In the genomic region with DNA sequence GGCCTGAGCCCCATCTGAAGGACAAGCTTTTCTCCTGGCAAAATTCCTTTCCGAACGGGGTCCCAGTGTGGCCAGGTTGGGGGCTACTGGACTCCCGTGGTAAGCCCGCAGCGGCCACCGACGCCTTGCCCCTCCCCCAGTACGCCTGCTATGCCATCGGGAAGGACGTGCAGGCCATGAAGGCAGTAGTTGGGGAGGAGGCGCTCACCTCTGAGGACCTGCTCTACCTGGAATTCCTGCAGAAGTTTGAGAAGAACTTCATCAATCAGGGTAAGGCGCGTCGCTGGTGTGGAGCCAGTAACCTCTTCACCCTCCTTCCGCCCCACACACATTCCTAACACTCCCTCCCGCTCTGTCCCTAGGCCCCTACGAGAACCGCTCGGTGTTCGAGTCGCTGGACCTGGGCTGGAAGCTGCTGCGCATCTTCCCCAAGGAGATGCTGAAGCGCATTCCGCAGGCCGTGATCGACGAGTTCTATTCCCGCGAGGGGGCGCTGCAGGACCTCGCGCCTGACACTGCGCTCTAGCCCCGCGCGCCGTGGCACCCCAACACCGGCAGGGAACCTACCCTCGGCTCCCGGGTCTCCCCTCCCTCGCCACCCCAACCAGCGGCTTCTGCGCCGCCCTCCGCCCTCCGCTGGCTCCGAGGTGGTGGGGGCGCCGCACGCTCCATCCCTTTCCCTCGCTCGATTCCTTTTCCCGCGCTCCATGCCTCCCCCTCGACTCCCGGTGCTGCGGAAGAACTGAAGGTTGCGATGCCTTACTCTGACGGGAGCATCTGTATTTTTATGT, we compare ENCODE assay signal across 1 cellular context.
TF ChIP-seq lines count a peak whose summit lies in the region.

No MANE protein-coding gene starts in this region.

TF ChIP-seq in K562, 482 proteins besides CTCF, POLR2A, EP300 and RAD21 (continued from another document and continues in another):
- TF ChIP-seq, protein P1, sequence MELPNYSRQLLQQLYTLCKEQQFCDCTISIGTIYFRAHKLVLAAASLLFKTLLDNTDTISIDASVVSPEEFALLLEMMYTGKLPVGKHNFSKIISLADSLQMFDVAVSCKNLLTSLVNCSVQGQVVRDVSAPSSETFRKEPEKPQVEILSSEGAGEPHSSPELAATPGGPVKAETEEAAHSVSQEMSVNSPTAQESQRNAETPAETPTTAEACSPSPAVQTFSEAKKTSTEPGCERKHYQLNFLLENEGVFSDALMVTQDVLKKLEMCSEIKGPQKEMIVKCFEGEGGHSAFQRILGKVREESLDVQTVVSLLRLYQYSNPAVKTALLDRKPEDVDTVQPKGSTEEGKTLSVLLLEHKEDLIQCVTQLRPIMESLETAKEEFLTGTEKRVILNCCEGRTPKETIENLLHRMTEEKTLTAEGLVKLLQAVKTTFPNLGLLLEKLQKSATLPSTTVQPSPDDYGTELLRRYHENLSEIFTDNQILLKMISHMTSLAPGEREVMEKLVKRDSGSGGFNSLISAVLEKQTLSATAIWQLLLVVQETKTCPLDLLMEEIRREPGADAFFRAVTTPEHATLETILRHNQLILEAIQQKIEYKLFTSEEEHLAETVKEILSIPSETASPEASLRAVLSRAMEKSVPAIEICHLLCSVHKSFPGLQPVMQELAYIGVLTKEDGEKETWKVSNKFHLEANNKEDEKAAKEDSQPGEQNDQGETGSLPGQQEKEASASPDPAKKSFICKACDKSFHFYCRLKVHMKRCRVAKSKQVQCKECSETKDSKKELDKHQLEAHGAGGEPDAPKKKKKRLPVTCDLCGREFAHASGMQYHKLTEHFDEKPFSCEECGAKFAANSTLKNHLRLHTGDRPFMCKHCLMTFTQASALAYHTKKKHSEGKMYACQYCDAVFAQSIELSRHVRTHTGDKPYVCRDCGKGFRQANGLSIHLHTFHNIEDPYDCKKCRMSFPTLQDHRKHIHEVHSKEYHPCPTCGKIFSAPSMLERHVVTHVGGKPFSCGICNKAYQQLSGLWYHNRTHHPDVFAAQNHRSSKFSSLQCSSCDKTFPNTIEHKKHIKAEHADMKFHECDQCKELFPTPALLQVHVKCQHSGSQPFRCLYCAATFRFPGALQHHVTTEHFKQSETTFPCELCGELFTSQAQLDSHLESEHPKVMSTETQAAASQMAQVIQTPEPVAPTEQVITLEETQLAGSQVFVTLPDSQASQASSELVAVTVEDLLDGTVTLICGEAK (IDR thresholded peaks at IDR 0.05): 0 out of 2 replicates have a peak, but pooled peaks have one; percentile 10
- TF ChIP-seq, protein P1 (CRISPR knock-in tag; IDR thresholded peaks at IDR 0.05): no peak
- TF ChIP-seq CXXC5 (CRISPR knock-in tag; IDR thresholded peaks at IDR 0.05) (peak; percentile 65), PCBP1 (IDR thresholded peaks at IDR 0.05; ENCODE audit: low read depth, low read length, poor library complexity, severe bottlenecking) (peak; percentile 47), DIDO1 (tag; IDR thresholded peaks at IDR 0.05; ENCODE audit: low read depth) (no peak), CBX8 (IDR thresholded peaks at IDR 0.05; ENCODE audit: borderline replicate concordance, extremely low read depth, low read depth, low read length, poor library complexity, severe bottlenecking) (no peak), MTA3 (IDR thresholded peaks at IDR 0.05; ENCODE audit: borderline replicate concordance) (0 out of 2 replicates have a peak, but pooled peaks have one; percentile 48), ZNF57 (CRISPR knock-in tag; IDR thresholded peaks at IDR 0.05) (no peak), CTBP1 (IDR thresholded peaks at IDR 0.05; ENCODE audit: borderline replicate concordance) (peak; percentile 99), ZNF445 (CRISPR knock-in tag; IDR thresholded peaks at IDR 0.05; ENCODE audit: low read depth) (no peak), STAG1 (CRISPR knock-in tag; IDR thresholded peaks at IDR 0.05; ENCODE audit: borderline replicate concordance) (no peak; the same call in 1 of the 2 replicates), TEAD2 (tag; IDR thresholded peaks at IDR 0.05) (peak; percentile 46; the same call in 1 of the 2 replicates), NONO (IDR thresholded peaks at IDR 0.05; ENCODE audit: low read depth in 2 of 2, low read length in 1 of 2) (no peak), TCF7 (IDR thresholded peaks at IDR 0.05; ENCODE audit: borderline replicate concordance) (no peak), BCOR (IDR thresholded peaks at IDR 0.05) (peak; percentile 39; the same call in 1 of the 2 replicates), HDAC1 (IDR thresholded peaks at IDR 0.05) (peak in 1 of 2 experiments; percentile 52; a peak in 2 of 4 replicates), ZFP36 (IDR thresholded peaks at IDR 0.05; ENCODE audit: low read depth, low read length, partially characterized antibody) (peak; percentile 18), TGIF2 (CRISPR knock-in tag; IDR thresholded peaks at IDR 0.05) (no peak), SNIP1 (IDR thresholded peaks at IDR 0.05; ENCODE audit: low read depth) (no peak), PRPF4 (IDR thresholded peaks at IDR 0.05; ENCODE audit: insufficient read depth, low read depth, low read length, poor library complexity, severe bottlenecking) (no peak), SIN3B (IDR thresholded peaks at IDR 0.05; ENCODE audit: low read depth) (peak; percentile 34; the same call in 1 of the 2 replicates), ZC3H4 (CRISPR knock-in tag; IDR thresholded peaks at IDR 0.05; ENCODE audit: borderline replicate concordance) (no peak), PHF8 (IDR thresholded peaks at IDR 0.05; ENCODE audit: borderline replicate concordance, low read length) (no peak), HDAC8 (tag; IDR thresholded peaks at IDR 0.05) (no peak), NFE2L1 (tag; IDR thresholded peaks at IDR 0.05; ENCODE audit: borderline replicate concordance, low read depth) (no peak), ELF1 (tag; IDR thresholded peaks at IDR 0.05) (no peak), ERF (CRISPR knock-in tag; IDR thresholded peaks at IDR 0.05) (0 out of 2 replicates have a peak, but pooled peaks have one; percentile 43), ARID2 (IDR thresholded peaks at IDR 0.05) (peak; percentile 49; the same call in 1 of the 2 replicates), ZC3H11A (IDR thresholded peaks at IDR 0.05; ENCODE audit: low read depth, low read length) (no peak), ZBED1 (IDR thresholded peaks at IDR 0.05) (no peak), MAZ (CRISPR knock-in tag; conservative IDR thresholded peaks at IDR 0.05 in 1 of 2, IDR thresholded peaks at IDR 0.05 in 1 of 2) (peak; percentile 41 to 62), CREBBP (IDR thresholded peaks at IDR 0.05; ENCODE audit: low read depth, low read length) (no peak), TEAD4 (IDR thresholded peaks at IDR 0.05; ENCODE audit: low read length) (peak; percentile 43), TEAD4 (CRISPR knock-in tag; IDR thresholded peaks at IDR 0.05; ENCODE audit: borderline replicate concordance) (no peak), FOXJ3 (CRISPR knock-in tag; IDR thresholded peaks at IDR 0.05) (no peak), ZNF282 (CRISPR knock-in tag; IDR thresholded peaks at IDR 0.05) (no peak)
- TF ChIP-seq, protein P2, sequence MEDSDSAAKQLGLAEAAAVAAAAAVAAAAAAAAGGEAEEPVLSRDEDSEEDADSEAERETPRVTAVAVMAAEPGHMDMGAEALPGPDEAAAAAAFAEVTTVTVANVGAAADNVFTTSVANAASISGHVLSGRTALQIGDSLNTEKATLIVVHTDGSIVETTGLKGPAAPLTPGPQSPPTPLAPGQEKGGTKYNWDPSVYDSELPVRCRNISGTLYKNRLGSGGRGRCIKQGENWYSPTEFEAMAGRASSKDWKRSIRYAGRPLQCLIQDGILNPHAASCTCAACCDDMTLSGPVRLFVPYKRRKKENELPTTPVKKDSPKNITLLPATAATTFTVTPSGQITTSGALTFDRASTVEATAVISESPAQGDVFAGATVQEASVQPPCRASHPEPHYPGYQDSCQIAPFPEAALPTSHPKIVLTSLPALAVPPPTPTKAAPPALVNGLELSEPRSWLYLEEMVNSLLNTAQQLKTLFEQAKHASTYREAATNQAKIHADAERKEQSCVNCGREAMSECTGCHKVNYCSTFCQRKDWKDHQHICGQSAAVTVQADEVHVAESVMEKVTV (CRISPR knock-in tag; IDR thresholded peaks at IDR 0.05): peak; percentile 46; the same call in 1 of the 2 replicates
- TF ChIP-seq, protein P3, sequence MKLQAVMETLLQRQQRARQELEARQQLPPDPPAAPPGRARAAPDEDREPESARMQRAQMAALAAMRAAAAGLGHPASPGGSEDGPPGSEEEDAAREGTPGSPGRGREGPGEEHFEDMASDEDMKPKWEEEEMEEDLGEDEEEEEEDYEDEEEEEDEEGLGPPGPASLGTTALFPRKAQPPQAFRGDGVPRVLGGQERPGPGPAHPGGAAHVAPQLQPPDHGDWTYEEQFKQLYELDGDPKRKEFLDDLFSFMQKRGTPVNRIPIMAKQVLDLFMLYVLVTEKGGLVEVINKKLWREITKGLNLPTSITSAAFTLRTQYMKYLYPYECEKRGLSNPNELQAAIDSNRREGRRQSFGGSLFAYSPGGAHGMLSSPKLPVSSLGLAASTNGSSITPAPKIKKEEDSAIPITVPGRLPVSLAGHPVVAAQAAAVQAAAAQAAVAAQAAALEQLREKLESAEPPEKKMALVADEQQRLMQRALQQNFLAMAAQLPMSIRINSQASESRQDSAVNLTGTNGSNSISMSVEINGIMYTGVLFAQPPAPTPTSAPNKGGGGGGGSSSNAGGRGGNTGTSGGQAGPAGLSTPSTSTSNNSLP (IDR thresholded peaks at IDR 0.05; ENCODE audit: borderline replicate concordance, low read depth, low read length): no peak
- TF ChIP-seq, protein P4, sequence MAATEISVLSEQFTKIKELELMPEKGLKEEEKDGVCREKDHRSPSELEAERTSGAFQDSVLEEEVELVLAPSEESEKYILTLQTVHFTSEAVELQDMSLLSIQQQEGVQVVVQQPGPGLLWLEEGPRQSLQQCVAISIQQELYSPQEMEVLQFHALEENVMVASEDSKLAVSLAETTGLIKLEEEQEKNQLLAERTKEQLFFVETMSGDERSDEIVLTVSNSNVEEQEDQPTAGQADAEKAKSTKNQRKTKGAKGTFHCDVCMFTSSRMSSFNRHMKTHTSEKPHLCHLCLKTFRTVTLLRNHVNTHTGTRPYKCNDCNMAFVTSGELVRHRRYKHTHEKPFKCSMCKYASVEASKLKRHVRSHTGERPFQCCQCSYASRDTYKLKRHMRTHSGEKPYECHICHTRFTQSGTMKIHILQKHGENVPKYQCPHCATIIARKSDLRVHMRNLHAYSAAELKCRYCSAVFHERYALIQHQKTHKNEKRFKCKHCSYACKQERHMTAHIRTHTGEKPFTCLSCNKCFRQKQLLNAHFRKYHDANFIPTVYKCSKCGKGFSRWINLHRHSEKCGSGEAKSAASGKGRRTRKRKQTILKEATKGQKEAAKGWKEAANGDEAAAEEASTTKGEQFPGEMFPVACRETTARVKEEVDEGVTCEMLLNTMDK (IDR thresholded peaks at IDR 0.05; ENCODE audit: borderline replicate concordance, insufficient read depth, low read depth, low read length, poor library complexity, severe bottlenecking): peak; percentile 75
- TF ChIP-seq, protein P5, sequence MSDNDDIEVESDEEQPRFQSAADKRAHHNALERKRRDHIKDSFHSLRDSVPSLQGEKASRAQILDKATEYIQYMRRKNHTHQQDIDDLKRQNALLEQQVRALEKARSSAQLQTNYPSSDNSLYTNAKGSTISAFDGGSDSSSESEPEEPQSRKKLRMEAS (CRISPR knock-in tag; IDR thresholded peaks at IDR 0.05): no peak
- TF ChIP-seq, protein P6, sequence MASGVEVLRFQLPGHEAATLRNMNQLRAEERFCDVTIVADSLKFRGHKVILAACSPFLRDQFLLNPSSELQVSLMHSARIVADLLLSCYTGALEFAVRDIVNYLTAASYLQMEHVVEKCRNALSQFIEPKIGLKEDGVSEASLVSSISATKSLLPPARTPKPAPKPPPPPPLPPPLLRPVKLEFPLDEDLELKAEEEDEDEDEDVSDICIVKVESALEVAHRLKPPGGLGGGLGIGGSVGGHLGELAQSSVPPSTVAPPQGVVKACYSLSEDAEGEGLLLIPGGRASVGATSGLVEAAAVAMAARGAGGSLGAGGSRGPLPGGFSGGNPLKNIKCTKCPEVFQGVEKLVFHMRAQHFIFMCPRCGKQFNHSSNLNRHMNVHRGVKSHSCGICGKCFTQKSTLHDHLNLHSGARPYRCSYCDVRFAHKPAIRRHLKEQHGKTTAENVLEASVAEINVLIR (CRISPR knock-in tag; IDR thresholded peaks at IDR 0.05): no peak
- TF ChIP-seq, protein P7, sequence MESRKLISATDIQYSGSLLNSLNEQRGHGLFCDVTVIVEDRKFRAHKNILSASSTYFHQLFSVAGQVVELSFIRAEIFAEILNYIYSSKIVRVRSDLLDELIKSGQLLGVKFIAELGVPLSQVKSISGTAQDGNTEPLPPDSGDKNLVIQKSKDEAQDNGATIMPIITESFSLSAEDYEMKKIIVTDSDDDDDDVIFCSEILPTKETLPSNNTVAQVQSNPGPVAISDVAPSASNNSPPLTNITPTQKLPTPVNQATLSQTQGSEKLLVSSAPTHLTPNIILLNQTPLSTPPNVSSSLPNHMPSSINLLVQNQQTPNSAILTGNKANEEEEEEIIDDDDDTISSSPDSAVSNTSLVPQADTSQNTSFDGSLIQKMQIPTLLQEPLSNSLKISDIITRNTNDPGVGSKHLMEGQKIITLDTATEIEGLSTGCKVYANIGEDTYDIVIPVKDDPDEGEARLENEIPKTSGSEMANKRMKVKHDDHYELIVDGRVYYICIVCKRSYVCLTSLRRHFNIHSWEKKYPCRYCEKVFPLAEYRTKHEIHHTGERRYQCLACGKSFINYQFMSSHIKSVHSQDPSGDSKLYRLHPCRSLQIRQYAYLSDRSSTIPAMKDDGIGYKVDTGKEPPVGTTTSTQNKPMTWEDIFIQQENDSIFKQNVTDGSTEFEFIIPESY (CRISPR knock-in tag; IDR thresholded peaks at IDR 0.05): no peak
